18 cellular contexts compared by ENCODE assay signal in the genomic region with DNA sequence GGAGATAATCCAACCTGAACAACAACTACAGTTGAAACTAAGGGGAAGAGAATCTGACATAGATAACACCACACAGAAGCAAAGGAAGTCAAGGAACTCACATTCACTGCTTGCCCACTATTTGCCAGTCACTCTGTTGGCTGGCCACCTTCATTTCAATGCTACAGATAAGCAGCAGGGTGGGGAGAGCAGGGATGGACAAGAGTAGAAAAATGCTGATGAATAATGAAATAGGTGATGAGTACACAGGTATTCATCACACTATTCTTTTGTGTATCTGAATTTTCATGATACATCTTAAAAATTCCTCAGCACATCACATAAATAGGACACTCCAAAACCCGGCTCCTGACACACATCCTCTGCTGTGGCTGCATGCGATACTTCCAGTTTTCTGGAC. TPM values are rescaled to one million over a fixed set of nuclear protein-coding genes. Genes with fewer than 3 reads are reported as not detected.
"Had no signal": no experiment of that assay in that cellular context is flagged by ENCODE, and none has a peak within 500 bp of the region (broad histone marks: within the 10 kb centered on the region; RNA-seq: fewer than 3 reads in every experiment).

No MANE protein-coding gene starts in this region.

RNA-seq across cellular contexts. Expression of gene NUTM2G, which starts 21.9 kb away (rescaled TPM):
- total RNA-seq: naive thymus-derived CD8-positive, alpha-beta T cell; natural killer cell treated with Interleukin-12 subunit alpha and Interleukin-12 subunit beta and Interleukin-15 and Interleukin-18, amount 100 ng/mL, for 72 hours; neural crest cell; omental fat pad; osteocyte; pancreas; posterior vena cava; prostate gland; pulmonary artery endothelial cell; right atrium auricular region; sciatic nerve; smooth muscle cell; spleen; suprapubic skin; transverse colon; upper lobe of right lung; urinary bladder; uterus had no signal
- polyA plus RNA-seq: pancreas, spleen, urinary bladder had no signal
